In genomic region chr5:140214831-140215230, GRCh38 we compare ENCODE assay signal across 12 cellular contexts. TPM values are rescaled to one million over a fixed set of nuclear protein-coding genes. Genes with fewer than 3 reads are reported as not detected.
DNase-seq lines count a peak whose midpoint lies in the region; ATAC-seq, FAIRE-seq and TF ChIP-seq lines count a peak whose summit lies in the region.
"Had no signal": no experiment of that assay in that cellular context is flagged by ENCODE, and none has a peak within 500 bp of the region (broad histone marks: within the 10 kb centered on the region; RNA-seq: fewer than 3 reads in every experiment).

No MANE protein-coding gene starts in this region.

- SMC1A ChIA-PET in GM12878 (lab: Charles Lee; ENCODE audit: uncharacterized antibody, unreplicated experiment): interaction anchor here (0.7 to 2.4 kb wide), 4 partner anchors 10 to 34 kb away, joined by 3 to 11 read pairs (median 4); no protein-coding TSS in a partner anchor

- TF ChIP-seq POLR2A in GM12878 (IDR thresholded peaks at IDR 0.05; ENCODE audit: low read depth, low read length): no peak

- peak; percentile 61 for ATAC-seq in GM12878
- no peak for ATAC-seq in GM18520 (IDR thresholded peaks at IDR 0.05; ENCODE audit: unreplicated experiment)
- ATAC-seq: left lobe of liver had no signal

- H3F3A ChIP-seq in Loucy (ENCODE audit: low read depth): no peaks in the 10 kb centered on the region

- POLR2A ChIA-PET in GM12878 (lab: Charles Lee) (no interaction called here), A673 (lab: Charles Lee; ENCODE audit: low non-redundant PET) (no interaction called here)

- H2AFZ ChIP-seq in Loucy (ENCODE audit: low read length) (no peak overlapping the region), GM12878 (ENCODE audit: control insufficient read depth, low read depth, low read length) (no peak overlapping the region)

- CTCF ChIA-PET in GM12878 (lab: Yijun Ruan, JAX): interaction anchor here (0.6 to 5.3 kb wide), 3 partner anchors 8 to 229 kb away, joined by 3 to 17 read pairs (median 11); no protein-coding TSS in a partner anchor
- CTCF ChIA-PET in A673 (lab: Charles Lee): no interaction called here

- H3K4me1 ChIP-seq in Loucy (ENCODE audit: insufficient read depth, low read length, poor library complexity, severe bottlenecking) (peaks cover 12% of the 10 kb centered on the region), GM12878 (ENCODE audit: control insufficient read depth, insufficient read depth, low read length) (peaks cover 8% of the 10 kb centered on the region), A673 (ENCODE audit: insufficient read depth, low read length, poor library complexity, severe bottlenecking) (peaks cover under 1% of the 10 kb centered on the region)

- TF ChIP-seq EP300 in GM12878 (IDR thresholded peaks at IDR 0.05; ENCODE audit: borderline replicate concordance in 1 of 2, control insufficient read depth in 1 of 2, low read depth in 2 of 2, low read length in 2 of 2): no peak

- in situ Hi-C loops in GM12878 (cut with MboI): no loop called here

- BruUV-seq in GM12878 (replicated peaks; lab: Mats Ljungman, UMichigan) (no TSS peak), A673 (replicated peaks; lab: Mats Ljungman, UMichigan) (no TSS peak)

- H3K9me3 ChIP-seq in Loucy (ENCODE audit: insufficient read depth, low read depth, low read length) (no peaks in the 10 kb centered on the region), GM12878 (replicated peaks; ENCODE audit: control insufficient read depth, insufficient read depth, low read length) (no peaks in the 10 kb centered on the region), A673 (ENCODE audit: low read depth, low read length, poor library complexity, severe bottlenecking) (no peaks in the 10 kb centered on the region)
- H3K9me3 ChIP-seq: colonic mucosa had no signal

- TF ChIP-seq RAD21 in GM12878 (IDR thresholded peaks at IDR 0.05; ENCODE audit: insufficient read depth, low read depth, low read length): no peak

- no peak for FAIRE-seq in GM12878 (lab: Jason Lieb, UNC)

- no peak for TF ChIP-seq CTCF in Loucy (conservative IDR thresholded peaks at IDR 0.05; ENCODE audit: low read length)
- no peak for TF ChIP-seq CTCF in GM12878 (IDR thresholded peaks at IDR 0.05 in 2 of 3, conservative IDR thresholded peaks at IDR 0.05 in 1 of 3; ENCODE audit: control insufficient read depth in 2 of 3, extremely low read depth in 1 of 3, insufficient read depth in 1 of 3, low read depth in 3 of 3, low read length in 3 of 3)
- TF ChIP-seq CTCF in A673 (conservative IDR thresholded peaks at IDR 0.05; ENCODE audit: low read depth, low read length): no peak

- H3K27me3 ChIP-seq in Loucy (ENCODE audit: insufficient read depth, low read length, poor library complexity, severe bottlenecking) (no peaks in the 10 kb centered on the region), GM12878 (replicated peaks in 1 of 2; ENCODE audit: control insufficient read depth in 2 of 2, insufficient read depth in 2 of 2, low read length in 1 of 2) (no peaks in the 10 kb centered on the region), A673 (replicated peaks; ENCODE audit: insufficient read depth, low read depth, low read length, poor library complexity) (no peaks in the 10 kb centered on the region)
- H3K27me3 ChIP-seq: colonic mucosa had no signal

- H3K9ac ChIP-seq in Loucy (ENCODE audit: low read depth, low read length, poor library complexity, severe bottlenecking) (no peak overlapping the region), GM12878 (ENCODE audit: control insufficient read depth, insufficient read depth, low read length) (no peak overlapping the region)

- H3K4me2 ChIP-seq in Loucy (ENCODE audit: low read depth, low read length, poor library complexity, severe bottlenecking): peak overlapping the region; percentile 17
- no peak overlapping the region for H3K4me2 ChIP-seq in GM12878 (ENCODE audit: control insufficient read depth, insufficient read depth)

- no peaks in the 10 kb centered on the region for H3K9me2 ChIP-seq in Loucy (replicated peaks; ENCODE audit: low read depth, low read length)

- intact Hi-C loops in GM12878 (cut with micrococcal nuclease; ENCODE audit: unreplicated experiment) (no loop called here), A673 (cut with micrococcal nuclease; ENCODE audit: unreplicated experiment) (no loop called here)

- H3K27ac ChIP-seq in GM12878 (ENCODE audit: control insufficient read depth, insufficient read depth) (no peak overlapping the region), A673 (ENCODE audit: low read depth, low read length, poor library complexity, severe bottlenecking) (no peak overlapping the region)
- H3K27ac ChIP-seq: colonic mucosa had no signal

- DNase-seq in DMS79 (lab: John Stamatoyannopoulos, UW) (peak; percentile 13), DMS79 treated with DMSO at 0.1 percent for 48 hours (lab: John Stamatoyannopoulos, UW) (no peak), GM12878 (ENCODE audit: low read depth, low spot score) (no peak), skeletal muscle cell (ENCODE audit: low read depth) (peak; percentile 55), hepatic stellate cell (ENCODE audit: low spot score) (no peak), A673 (ENCODE audit: low spot score) (no peak)
- DNase-seq: 8988T; activated CD8-positive, alpha-beta memory T cell treated with anti-CD3 and anti-CD28 coated beads for 24 hours; colonic mucosa had no signal

- H3K4me3 ChIP-seq in Loucy (ENCODE audit: low read length, poor library complexity, severe bottlenecking) (no peak overlapping the region), GM12878 (no peak overlapping the region), skeletal muscle cell (ENCODE audit: low read depth, low read length) (no peak overlapping the region), A673 (ENCODE audit: low read depth, low read length, poor library complexity, severe bottlenecking) (no peak overlapping the region)
- H3K4me3 ChIP-seq: colonic mucosa had no signal

- H4K20me1 ChIP-seq in Loucy (ENCODE audit: insufficient read depth, low read length, poor library complexity, severe bottlenecking): no peaks in the 10 kb centered on the region
- H4K20me1 ChIP-seq in GM12878 (ENCODE audit: control insufficient read depth, insufficient read depth): no peaks in the 10 kb centered on the region

- WGBS in GM12878 (ENCODE audit: insufficient coverage, insufficient replicate concordance, low lambda C conversion rate, missing lambda C conversion rate): 45% methylated on average over 4 of the region's 4 CpGs

- RAD21 ChIA-PET in GM12878 (lab: Charles Lee; ENCODE audit: unreplicated experiment): interaction anchor here (1.2 kb wide), 1 partner anchor 78 kb away, joined by 3 read pairs; no protein-coding TSS in a partner anchor

- H3K36me3 ChIP-seq in Loucy (ENCODE audit: insufficient read depth, low read length) (no peaks in the 10 kb centered on the region), GM12878 (ENCODE audit: control insufficient read depth in 2 of 2, insufficient read depth in 2 of 2, low read length in 1 of 2) (no peaks in the 10 kb centered on the region; a peak in 1 of 4 replicates), A673 (ENCODE audit: insufficient read depth, low read length, poor library complexity, severe bottlenecking) (no peaks in the 10 kb centered on the region)
- H3K36me3 ChIP-seq: colonic mucosa had no signal

- no peaks in the 10 kb centered on the region for H3K79me2 ChIP-seq in Loucy (ENCODE audit: insufficient read depth, low read length)
- no peaks in the 10 kb centered on the region; the same call in 1 of the 2 replicates for H3K79me2 ChIP-seq in GM12878 (ENCODE audit: control insufficient read depth, insufficient read depth, low read length)

TF ChIP-seq in GM12878, 131 proteins besides CTCF, POLR2A, EP300 and RAD21 (continues in another document):
- TF ChIP-seq NBN (IDR thresholded peaks at IDR 0.05) (no peak), NRF1 (conservative IDR thresholded peaks at IDR 0.05; ENCODE audit: low read depth, low read length) (no peak), SIX5 (IDR thresholded peaks at IDR 0.05; ENCODE audit: low read depth, low read length, severe bottlenecking) (no peak), DPF2 (IDR thresholded peaks at IDR 0.05) (no peak), RFX5 (IDR thresholded peaks at IDR 0.05; ENCODE audit: low read depth, low read length) (no peak), HDGF (IDR thresholded peaks at IDR 0.05) (no peak)

RNA-seq across cellular contexts. Expression of gene CYSTM1, which starts 39.8 kb away (rescaled TPM):
- total RNA-seq in GM12878 (2013; cell fraction: nucleolus; rRNA removed): 34.5 and 44.8 TPM in 2 replicates
- 97.8 and 105 TPM in 2 replicates for total RNA-seq in GM12878 (2014; rRNA removed)
- total RNA-seq in GM12878 (2014; rRNA removed; fragmentation: Illumina TruSeq; extraction: Trizol): 81.4 and 90.2 TPM in 2 replicates
- 52.7 and 59.8 TPM in 2 replicates for total RNA-seq in GM12878 (2021)
- polyA plus RNA-seq in GM12878 (2011; ENCODE audit: low read depth): 17.8 TPM
- 91.3 and 120 TPM in 2 replicates for polyA plus RNA-seq in GM12878 (2011; rRNA removed)
- polyA plus RNA-seq in GM12878 (2011; cell fraction: cytosol; rRNA removed): 134 and 170 TPM in 2 replicates
- 71.6 and 92.3 TPM in 2 replicates for polyA plus RNA-seq in GM12878 (2011; cell fraction: nucleus; rRNA removed)
- 43.8 and 51.9 TPM in 2 replicates for polyA plus RNA-seq in GM12878 (2012)
- polyA plus RNA-seq in GM12878 (2014; fragmentation: Illumina TruSeq; extraction: Trizol): 71.3 and 92.5 TPM in 2 replicates
- 100 to 1,000 TPM; 204 to 261 TPM for polyA plus RNA-seq in GM12878 (2014; fragmentation: Nextera tagmentation; extraction: Ambion mirVana)
- 103 and 112 TPM in 2 replicates for polyA plus RNA-seq in GM12878 (2014; rRNA removed)
- 10 to 100 TPM; 67.5 to 85.4 TPM for polyA plus RNA-seq in GM12878 (2016; fragmentation: Nextera tagmentation; extraction: Ambion mirVana)
- 41.5 and 88.5 TPM in 2 replicates for polyA minus RNA-seq in GM12878 (2011; rRNA and poly(A)+ RNA removed)
- 33.9 and 36.2 TPM in 2 replicates for polyA minus RNA-seq in GM12878 (2011; cell fraction: cytosol; rRNA and poly(A)+ RNA removed)
- polyA minus RNA-seq in GM12878 (2011; cell fraction: nucleus; rRNA and poly(A)+ RNA removed): 27.4 and 35.2 TPM in 2 replicates
- total RNA-seq in A673 (2021): 33.3 and 35.5 TPM in 2 replicates

Comparison
In these comparisons a context has a peak if more than half of its experiments do, and no peak if none do; other contexts are left out.
1. DNase-seq: peak in DMS79 (single experiment) and skeletal muscle cell (single experiment); none in DMS79 treated with DMSO at 0.1 percent for 48 hours (single experiment), GM12878 (single experiment), hepatic stellate cell (single experiment) and A673 (single experiment).